Comparison of ENCODE assay signal across 8 cellular contexts in genomic region chr20:51562027-51562333, GRCh38. TPM values are rescaled to one million over a fixed set of nuclear protein-coding genes. Genes with fewer than 3 reads are reported as not detected.
A peak's percentile ranks its signal among the peaks of the same experiment; 100 is the strongest.
DNase-seq lines count a peak whose midpoint lies in the region; ATAC-seq and TF ChIP-seq lines count a peak whose summit lies in the region.

No MANE protein-coding gene starts in this region.

- peaks cover 31% of the 10 kb centered on the region for H3K4me1 Mint-ChIP-seq in Calu3 (ENCODE audit: low read depth, unreplicated experiment)

- H3K4me1 ChIP-seq in esophagus squamous epithelium (peaks cover 18 to 52% (median 27%) of the 10 kb centered on the region in 3 donors), parathyroid adenoma (peaks cover 15% of the 10 kb centered on the region)

- peak overlapping the region; percentile 66 for H2AFZ ChIP-seq in parathyroid adenoma

- 1 to 2% methylated on average over 9 to 10 of the region's 10 CpGs for WGBS in esophagus squamous epithelium, 2 donors

- H3K27me3 Mint-ChIP-seq in Calu3 (ENCODE audit: unreplicated experiment): peaks cover 61% of the 10 kb centered on the region

- CTCF ChIA-PET in Calu3 (lab: Charles Lee): interaction anchor here (0.6 to 1.3 kb wide), 3 partner anchors 19 to 674 kb away, joined by 3 to 5 read pairs (median 3); partner anchors contain the start of gene NFATC2

- H3K9me3 Mint-ChIP-seq in Calu3 (ENCODE audit: low read depth, unreplicated experiment): no peaks in the 10 kb centered on the region

- intact Hi-C loops in Calu3 (cut with micrococcal nuclease; ENCODE audit: unreplicated experiment): no loop called here
- intact Hi-C loops in esophagus squamous epithelium (cut with DNase I): no loop called here

- H3K27me3 ChIP-seq in esophagus squamous epithelium (peaks cover 4 to 71% (median 7%) of the 10 kb centered on the region in 4 donors), parathyroid adenoma (ENCODE audit: control insufficient read depth, insufficient read depth, low read length) (no peaks in the 10 kb centered on the region)

- H3K79me2 ChIP-seq in parathyroid adenoma: no peaks in the 10 kb centered on the region

- peak overlapping the region; percentile 63 for H3K4me3 Mint-ChIP-seq in Calu3 (ENCODE audit: low read depth, unreplicated experiment)

- H3K9me3 ChIP-seq in esophagus squamous epithelium (no peaks in the 10 kb centered on the region), parathyroid adenoma (ENCODE audit: control insufficient read depth, low read length) (no peaks in the 10 kb centered on the region)

- in situ Hi-C loops in SK-MEL-5 (cut with HindIII; ENCODE audit: low pct_unique_long_range_greater_than_20kb, low sequenced_read_pairs): no loop called here

- TF ChIP-seq POLR2A in esophagus squamous epithelium (IDR thresholded peaks at IDR 0.05): no peak

- H3K36me3 ChIP-seq in esophagus squamous epithelium (no peaks in the 10 kb centered on the region), parathyroid adenoma (ENCODE audit: control insufficient read depth, insufficient read depth, low read length) (no peaks in the 10 kb centered on the region)

- no peak overlapping the region for H3K27ac Mint-ChIP-seq in Calu3 (ENCODE audit: unreplicated experiment)

- no peak for ATAC-seq in GM19035 (IDR thresholded peaks at IDR 0.05; ENCODE audit: unreplicated experiment)

- H3K9ac ChIP-seq in parathyroid adenoma: no peak overlapping the region

- TF ChIP-seq CTCF in Calu3 (IDR thresholded peaks at IDR 0.05; ENCODE audit: unreplicated experiment): no peak
- TF ChIP-seq CTCF in esophagus squamous epithelium (IDR thresholded peaks at IDR 0.05): no peak
- TF ChIP-seq CTCF in parathyroid adenoma (IDR thresholded peaks at IDR 0.05): no peak

- no peaks in the 10 kb centered on the region for H3K36me3 Mint-ChIP-seq in Calu3 (ENCODE audit: insufficient read depth, unreplicated experiment)

- no TSS peak for BruUV-seq in Calu3 (replicated peaks; lab: Mats Ljungman, UMichigan)

- H3K4me2 ChIP-seq in parathyroid adenoma (ENCODE audit: low read length): peak overlapping the region; percentile 72

- H3K4me3 ChIP-seq in esophagus squamous epithelium (peak overlapping the region; percentile 24 to 64 (median 46)), parathyroid adenoma (ENCODE audit: low read depth, low read length) (peak overlapping the region; percentile 44)

- DNase-seq in Calu3: no peak
- peak; percentile 44 for DNase-seq in SK-MEL-5 (ENCODE audit: low read depth, low spot score)
- DNase-seq in esophagus squamous epithelium (lab: John Stamatoyannopoulos, UW): no peak
- DNase-seq in Ammon's horn (ENCODE audit: low spot score): no peak
- no peak for DNase-seq in superior temporal gyrus (ENCODE audit: extremely low spot score)
- DNase-seq in central memory CD4-positive, alpha-beta T cell: no peak

- H3K27ac ChIP-seq in esophagus squamous epithelium (peak overlapping the region; percentile 75 to 89 (median 84)), parathyroid adenoma (peak overlapping the region; percentile 72)

RNA-seq across cellular contexts. Expression of gene NFATC2, which starts 19.5 kb away (rescaled TPM):
- total RNA-seq in Calu3 (2022): 14.2 and 15.8 TPM in 2 replicates
- 1.8 and 2.6 TPM in 2 replicates for total RNA-seq in SK-MEL-5 (2014; rRNA removed; shearing (Covaris generic))
- polyA plus RNA-seq in SK-MEL-5 (2015; cell fraction: cytosol; rRNA removed): 8.7 and 16.7 TPM in 2 replicates
- 5.9 and 11.6 TPM in 2 replicates for polyA plus RNA-seq in SK-MEL-5 (2015; cell fraction: nucleus; rRNA removed)
- 1 to 10 TPM in 3 of 4 donors, under 1 TPM in 1; 0.83 to 6.7 (median 1.4) TPM for total RNA-seq in esophagus squamous epithelium
